ENCODE assay signal across 9 cellular contexts in the genomic region with DNA sequence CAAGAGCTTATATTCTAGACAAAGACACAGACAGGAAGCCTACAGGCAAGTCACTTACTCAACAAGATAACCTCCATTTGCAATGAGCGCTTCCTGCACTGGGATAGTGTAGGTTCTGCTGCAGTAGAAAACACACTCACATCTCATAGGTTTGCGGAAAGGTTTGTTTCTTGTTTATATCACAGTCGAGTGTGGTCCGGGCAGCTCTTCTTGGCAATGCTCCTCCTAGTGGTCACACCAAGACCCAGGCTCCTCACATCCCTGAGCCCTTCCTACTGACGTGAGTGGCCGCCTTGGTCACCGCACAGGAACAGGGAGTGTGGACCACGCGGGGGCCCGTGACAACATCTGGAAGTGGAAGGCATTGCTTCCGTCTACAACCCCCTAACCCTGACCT. TPM values are rescaled to one million over a fixed set of nuclear protein-coding genes. Genes with fewer than 3 reads are reported as not detected.
DNase-seq lines count a peak whose midpoint lies in the region; ATAC-seq and TF ChIP-seq lines count a peak whose summit lies in the region.
"Had no signal": no experiment of that assay in that cellular context is flagged by ENCODE, and none has a peak within 500 bp of the region (broad histone marks: within the 10 kb centered on the region; RNA-seq: fewer than 3 reads in every experiment).

No MANE protein-coding gene starts in this region.

- H3K4me3 ChIP-seq in BJ (ENCODE audit: low read depth, low read length) (no peak overlapping the region), lower lobe of right lung (no peak overlapping the region), tibial artery (no peak overlapping the region)
- H3K4me3 ChIP-seq: skin epidermis had no signal

- ATAC-seq in lower lobe of right lung = peak in 1 of 2 donors; percentile 49
- no peak for ATAC-seq in GM21360 (IDR thresholded peaks at IDR 0.05; ENCODE audit: unreplicated experiment)

- H3K4me1 ChIP-seq in lower lobe of right lung = no peaks in the 10 kb centered on the region
- no peaks in the 10 kb centered on the region for H3K4me1 ChIP-seq in tibial artery

- POLR2A ChIA-PET in BJ (lab: Charles Lee) = no interaction called here

- H3K27me3 ChIP-seq in BJ (ENCODE audit: control insufficient read depth, insufficient read depth, low read length) (no peaks in the 10 kb centered on the region; the same call in 1 of the 2 replicates), lower lobe of right lung (ENCODE audit: low read depth) (peaks cover 11% of the 10 kb centered on the region), tibial artery (peaks cover 0 to 45% of the 10 kb centered on the region in 2 donors)

- H3K27ac ChIP-seq in lower lobe of right lung (no peak overlapping the region), tibial artery (no peak overlapping the region)
- H3K27ac ChIP-seq: skin epidermis had no signal

- TF ChIP-seq CTCF in BJ (IDR thresholded peaks at IDR 0.05; ENCODE audit: insufficient read depth, low read depth, low read length) (peak; percentile 31; the same call in 1 of the 2 replicates), lower lobe of right lung (IDR thresholded peaks at IDR 0.05) (peak; percentile 37), tibial artery (IDR thresholded peaks at IDR 0.05) (no peak)

- intact Hi-C loops in lower lobe of right lung (cut with DNase I) = no loop called here
- intact Hi-C loops in tibial artery (cut with DNase I; ENCODE audit: low total_unique reads) = no loop called here

- H3K36me3 ChIP-seq in BJ (ENCODE audit: control insufficient read depth, insufficient read depth, low read length) (no peaks in the 10 kb centered on the region), lower lobe of right lung (no peaks in the 10 kb centered on the region), tibial artery (no peaks in the 10 kb centered on the region)

- CTCF ChIA-PET in BJ (lab: Yijun Ruan, JAX) = interaction anchor here (0.8 to 1.3 kb wide), 3 partner anchors 9 to 18 kb away, joined by 3 to 5 read pairs (median 3); no protein-coding TSS in a partner anchor

- DNase-seq in BJ (ENCODE audit: low read depth) (no peak), HT1080 (ENCODE audit: low read depth) (peak; percentile 22), astrocyte of the hippocampus (ENCODE audit: low read depth, low spot score) (peak; percentile 6), lower lobe of right lung (no peak), iPS-NIHi11 (ENCODE audit: low spot score) (no peak), NCI-H1436 (lab: John Stamatoyannopoulos, UW) (no peak), tibial artery (no peak)

- H3K9me3 ChIP-seq in lower lobe of right lung (peaks cover 8% of the 10 kb centered on the region), tibial artery (peaks cover 0 to 11% (median 10%) of the 10 kb centered on the region in 3 donors)

RNA-seq across cellular contexts. Expression of a gene that starts 48.0 kb away (rescaled TPM):
- polyA plus RNA-seq in BJ (2011; rRNA removed) = 0.06 TPM in 1 of 2 replicates, not detected in the other
- polyA minus RNA-seq in BJ (2011; rRNA and poly(A)+ RNA removed) = not detected in 2 replicates
- total RNA-seq in HT1080 (2014; rRNA removed; shearing (Covaris generic)) = 0.35 TPM in 1 of 2 replicates, not detected in the other
- polyA plus RNA-seq in HT1080 (2015; cell fraction: cytosol; rRNA removed) = 0.07 and 0.12 TPM in 2 replicates
- 0.13 TPM in 1 of 2 replicates, not detected in the other for polyA plus RNA-seq in HT1080 (2015; cell fraction: nucleus; rRNA removed)
- not detected for total RNA-seq in lower lobe of right lung

Comparison
In these comparisons a context has a peak if more than half of its experiments do, and no peak if none do; other contexts are left out.
1. DNase-seq: peak in HT1080 (single experiment) and astrocyte of the hippocampus (single experiment); none in BJ (single experiment), lower lobe of right lung (single experiment), iPS-NIHi11 (single experiment), NCI-H1436 (single experiment) and tibial artery (0 of 2).
2. CTCF ChIP-seq: peak in BJ (single experiment) and lower lobe of right lung (single experiment); none in tibial artery (0 of 2).